Comparison of ENCODE assay signal across 34 cellular contexts in the genomic region with DNA sequence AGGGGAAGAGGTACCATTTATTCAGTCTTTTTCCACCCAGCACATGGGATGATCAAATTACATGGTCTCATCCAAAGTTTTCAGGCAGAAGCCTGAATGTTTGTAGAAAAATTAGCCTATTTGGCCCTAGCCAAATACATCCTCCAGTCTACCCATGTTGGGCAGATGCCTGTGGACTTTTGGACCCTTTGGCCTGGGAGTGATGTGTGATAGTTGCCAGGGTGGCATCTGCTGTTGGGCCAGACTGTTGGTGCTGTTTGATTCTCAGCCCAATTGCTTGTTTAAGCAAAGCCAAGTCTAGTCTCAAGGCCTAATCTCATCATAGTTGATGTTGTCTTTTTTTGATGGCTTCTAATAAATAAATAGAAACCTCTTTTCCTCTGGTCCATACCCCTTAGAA.
"Had no signal": no experiment of that assay in that cellular context is flagged by ENCODE, and none has a peak within 500 bp of the region (broad histone marks: within the 10 kb centered on the region; RNA-seq: fewer than 3 reads in every experiment).

No MANE protein-coding gene starts in this region.

- H3K4me3 Mint-ChIP-seq: activated B cell treated with CpG ODN at 0.5 μM for 24 hours; activated CD8-positive, alpha-beta T cell treated with anti-CD3 and anti-CD28 coated beads for 36 hours; activated naive CD4-positive, alpha-beta T cell treated with anti-CD3 and anti-CD28 coated beads for 36 hours; activated naive CD4-positive, alpha-beta T cell treated with anti-CD3 and anti-CD28 coated beads, Interleukin-2, amount 50 U/mL, for 24 hours; activated naive CD8-positive, alpha-beta T cell treated with anti-CD3 and anti-CD28 coated beads for 36 hours; activated naive CD8-positive, alpha-beta T cell treated with anti-CD3 and anti-CD28 coated beads, Interleukin-2, amount 50 U/mL, for 24 hours; activated T-helper 1 cell treated with anti-CD3 and anti-CD28 coated beads, Interleukin-12 subunit alpha, Interleukin-12 subunit beta, Interleukin-2, Interleukin-4 antibody, amounts not matched to agents 30 ng/mL and 10 ng/mL and 1 ng/mL, durations not matched to agents 14 hours and 24 hours and 36 hours; effector memory CD8-positive, alpha-beta T cell; T-helper 17 cell; T-helper 2 cell treated with Interferon-gamma antibody and Interleukin-4, amounts not matched to agents 5 μg/mL and 100 μg/mL, for 36 hours had no signal

- H3K27ac Mint-ChIP-seq: activated B cell treated with CpG ODN at 0.5 μM for 24 hours; activated CD8-positive, alpha-beta T cell treated with anti-CD3 and anti-CD28 coated beads for 36 hours; activated naive CD4-positive, alpha-beta T cell treated with anti-CD3 and anti-CD28 coated beads for 36 hours; activated naive CD4-positive, alpha-beta T cell treated with anti-CD3 and anti-CD28 coated beads, Interleukin-2, amount 50 U/mL, for 24 hours; activated naive CD8-positive, alpha-beta T cell treated with anti-CD3 and anti-CD28 coated beads for 36 hours; activated naive CD8-positive, alpha-beta T cell treated with anti-CD3 and anti-CD28 coated beads, Interleukin-2, amount 50 U/mL, for 24 hours; activated T-helper 1 cell treated with anti-CD3 and anti-CD28 coated beads, Interleukin-12 subunit alpha, Interleukin-12 subunit beta, Interleukin-2, Interleukin-4 antibody, amounts not matched to agents 30 ng/mL and 10 ng/mL and 1 ng/mL, durations not matched to agents 14 hours and 24 hours and 36 hours; activated T-helper 2 cell treated with anti-CD3 and anti-CD28 coated beads, Interferon-gamma antibody, Interleukin-2, Interleukin-4, amounts not matched to agents 10 μg/mL and 5 μg/mL and 100 μg/mL, durations not matched to agents 14 hours and 24 hours and 36 hours; effector memory CD8-positive, alpha-beta T cell; T-helper 17 cell; T-helper 2 cell treated with Interferon-gamma antibody and Interleukin-4, amounts not matched to agents 5 μg/mL and 100 μg/mL, for 36 hours had no signal

- FAIRE-seq: colon had no signal

- H3K27me3 ChIP-seq: adrenal gland, body of pancreas, esophagus muscularis mucosa, gastroesophageal sphincter had no signal

- H3K36me3 Mint-ChIP-seq: activated naive CD4-positive, alpha-beta T cell treated with anti-CD3 and anti-CD28 coated beads, Interleukin-2, amount 50 U/mL, for 24 hours; activated naive CD8-positive, alpha-beta T cell treated with anti-CD3 and anti-CD28 coated beads for 36 hours had no signal

- H3K4me3 ChIP-seq: adrenal gland, body of pancreas, esophagus muscularis mucosa, gastroesophageal sphincter had no signal

- H3K4me1 Mint-ChIP-seq: activated B cell treated with CpG ODN at 0.5 μM for 24 hours; activated naive CD4-positive, alpha-beta T cell treated with anti-CD3 and anti-CD28 coated beads, Interleukin-2, amount 50 U/mL, for 24 hours; activated naive CD8-positive, alpha-beta T cell treated with anti-CD3 and anti-CD28 coated beads for 36 hours; activated naive CD8-positive, alpha-beta T cell treated with anti-CD3 and anti-CD28 coated beads, Interleukin-2, amount 50 U/mL, for 24 hours; T-helper 17 cell had no signal

- H3K27me3 Mint-ChIP-seq: activated B cell treated with CpG ODN at 0.5 μM for 24 hours; activated naive CD4-positive, alpha-beta T cell treated with anti-CD3 and anti-CD28 coated beads, Interleukin-2, amount 50 U/mL, for 24 hours; activated naive CD8-positive, alpha-beta T cell treated with anti-CD3 and anti-CD28 coated beads for 36 hours; activated naive CD8-positive, alpha-beta T cell treated with anti-CD3 and anti-CD28 coated beads, Interleukin-2, amount 50 U/mL, for 24 hours; T-helper 17 cell had no signal

- H3K4me1 ChIP-seq: adrenal gland, body of pancreas, esophagus muscularis mucosa, gastroesophageal sphincter had no signal

- DNase-seq: activated B cell treated with CpG ODN at 0.5 μM for 24 hours; activated CD4-positive, alpha-beta T cell treated with anti-CD3 and anti-CD28 coated beads for 48 hours; activated CD4-positive, alpha-beta T cell treated with anti-CD3 and anti-CD28 coated beads, Interleukin-2, amount 50 U/mL, for 1 hour; activated CD4-positive, alpha-beta T cell treated with anti-CD3 and anti-CD28 coated beads, Interleukin-2, amount 50 U/mL, for 48 hours; activated CD8-positive, alpha-beta memory T cell treated with anti-CD3 and anti-CD28 coated beads for 24 hours; activated CD8-positive, alpha-beta T cell treated with anti-CD3 and anti-CD28 coated beads for 36 hours; activated effector memory CD4-positive, alpha-beta T cell treated with anti-CD3 and anti-CD28 coated beads, Interleukin-2, amount 50 U/mL, for 16 hours; activated naive CD4-positive, alpha-beta T cell treated with anti-CD3 and anti-CD28 coated beads for 36 hours; activated naive CD8-positive, alpha-beta T cell treated with anti-CD3 and anti-CD28 coated beads for 36 hours; activated naive CD8-positive, alpha-beta T cell treated with anti-CD3 and anti-CD28 coated beads, Interleukin-2, amount 50 U/mL, for 24 hours; activated T-cell treated with anti-CD3 and anti-CD28 coated beads, Interleukin-2, amount 50 U/mL, for 1 hour; activated T-cell treated with anti-CD3 and anti-CD28 coated beads, Interleukin-2, amount 50 U/mL, for 48 hours; adrenal gland; amygdala; aorta; body of pancreas; cortex of kidney; dermis blood vessel endothelial cell; effector CD4-positive, alpha-beta T cell; effector memory CD8-positive, alpha-beta T cell; erythroblast; foreskin melanocyte; T-helper 1 cell; T-helper 17 cell; T1000; WERI-Rb-1 had no signal

- H3K27ac ChIP-seq: adrenal gland, body of pancreas, esophagus muscularis mucosa, gastroesophageal sphincter, WERI-Rb-1 had no signal

- H3K9me3 ChIP-seq: adrenal gland, body of pancreas had no signal

- ATAC-seq: activated CD4-positive, CD25-positive, alpha-beta regulatory T cell treated with anti-CD3 and anti-CD28 coated beads, Interleukin-2, amount 50 U/mL, for 24 hours; activated CD8-positive, alpha-beta T cell treated with anti-CD3 and anti-CD28 coated beads for 36 hours; activated naive CD8-positive, alpha-beta T cell treated with anti-CD3 and anti-CD28 coated beads, Interleukin-2, amount 50 U/mL, for 24 hours; body of pancreas; effector memory CD8-positive, alpha-beta T cell; gastroesophageal sphincter; T-helper 17 cell had no signal

- H3K9me3 Mint-ChIP-seq: activated CD8-positive, alpha-beta T cell treated with anti-CD3 and anti-CD28 coated beads for 36 hours; activated naive CD4-positive, alpha-beta T cell treated with anti-CD3 and anti-CD28 coated beads, Interleukin-2, amount 50 U/mL, for 24 hours had no signal

- H3K36me3 ChIP-seq: adrenal gland, esophagus muscularis mucosa, gastroesophageal sphincter, WERI-Rb-1 had no signal
